ENCODE assay signal across 8 cellular contexts in genomic region chr18:56637897-56638231, GRCh38. TPM values are rescaled to one million over a fixed set of nuclear protein-coding genes. Genes with fewer than 3 reads are reported as not detected.
DNase-seq lines count a peak whose midpoint lies in the region; ATAC-seq and TF ChIP-seq lines count a peak whose summit lies in the region.

No MANE protein-coding gene starts in this region.

- TF ChIP-seq EP300 in ovary (IDR thresholded peaks at IDR 0.05): no peak

- H3K4me1 ChIP-seq in ovary (ENCODE audit: insufficient read depth): no peaks in the 10 kb centered on the region

- TF ChIP-seq POLR2A in ovary (IDR thresholded peaks at IDR 0.05): no peak

- intact Hi-C loops in ovary (cut with DNase I): no loop called here

- H3K27ac ChIP-seq in ovary: peak overlapping the region; percentile 91 to 93

- peak; percentile 26 for DNase-seq in stimulated activated CD4-positive, alpha-beta T cell treated with anti-CD3 and anti-CD28 coated beads, Interleukin-4, amount 100 ng/mL, for 24 hours
- no peak for DNase-seq in stimulated activated CD4-positive, alpha-beta T cell treated with anti-CD3 and anti-CD28 coated beads, Interleukin-15, amount 100 ng/mL, for 24 hours
- DNase-seq in activated CD4-positive, CD25-positive, alpha-beta regulatory T cell treated with anti-CD3 and anti-CD28 coated beads, Interleukin-2, amount 50 U/mL, for 72 hours: peak; percentile 38
- DNase-seq in foreskin fibroblast (no peak), ovary (no peak), SHP77 (lab: John Stamatoyannopoulos, UW) (no peak), SIG-M5 treated with dmso at 0.1 percent for 504 hours (lab: John Stamatoyannopoulos, UW; ENCODE audit: unreplicated experiment) (no peak)

- peak overlapping the region; percentile 96 to 97 for H3K4me3 ChIP-seq in foreskin fibroblast (ENCODE audit: low read depth in 1 of 2, low read length in 2 of 2)
- H3K4me3 ChIP-seq in ovary: peak overlapping the region; percentile 70

- no peaks in the 10 kb centered on the region for H3K9me3 ChIP-seq in ovary

- ATAC-seq in HG03108 (IDR thresholded peaks at IDR 0.05; ENCODE audit: unreplicated experiment): peak; percentile 4

- WGBS in ovary, 3 donors: 0 to 1% (median 0%) methylated on average over 11 of the region's 11 CpGs

- no peaks in the 10 kb centered on the region for H3K36me3 ChIP-seq in ovary

- no peaks in the 10 kb centered on the region for H3K27me3 ChIP-seq in ovary

- TF ChIP-seq CTCF in foreskin fibroblast (IDR thresholded peaks at IDR 0.05; ENCODE audit: low read depth, low read length): no peak
- no peak for TF ChIP-seq CTCF in ovary (IDR thresholded peaks at IDR 0.05)

RNA-seq across cellular contexts. Expression of gene TXNL1, which starts 0.5 kb away (rescaled TPM):
- total RNA-seq in ovary: 10 to 100 TPM; 34.6 to 77.9 (median 61.9) TPM
- polyA plus RNA-seq in ovary: 100 to 1,000 TPM in 1 of 2 donors, 10 to 100 TPM in 1; 55.3 to 109 TPM

RNA-seq across cellular contexts. Expression of gene WDR7, which starts 13.3 kb away (rescaled TPM):
- 10 to 100 TPM; 21.9 to 29.1 (median 24.9) TPM for total RNA-seq in ovary
- 10 to 100 TPM in 1 of 2 donors, 1 to 10 TPM in 1; 4.8 to 13.5 TPM for polyA plus RNA-seq in ovary

Comparison
In these comparisons a context has a peak if more than half of its experiments do, and no peak if none do; other contexts are left out.
1. DNase-seq: peak in stimulated activated CD4-positive, alpha-beta T cell treated with anti-CD3 and anti-CD28 coated beads, Interleukin-4, amount 100 ng/mL, for 24 hours (single experiment) and activated CD4-positive, CD25-positive, alpha-beta regulatory T cell treated with anti-CD3 and anti-CD28 coated beads, Interleukin-2, amount 50 U/mL, for 72 hours (single experiment); none in stimulated activated CD4-positive, alpha-beta T cell treated with anti-CD3 and anti-CD28 coated beads, Interleukin-15, amount 100 ng/mL, for 24 hours (single experiment), foreskin fibroblast (0 of 2), ovary (0 of 5), SHP77 (0 of 2) and SIG-M5 treated with dmso at 0.1 percent for 504 hours (single experiment).